ENCODE assay signal across 8 cellular contexts in genomic region chr13:102401305-102401704, GRCh38. TPM values are rescaled to one million over a fixed set of nuclear protein-coding genes. Genes with fewer than 3 reads are reported as not detected.
DNase-seq lines count a peak whose midpoint lies in the region; ATAC-seq and TF ChIP-seq lines count a peak whose summit lies in the region.

No MANE protein-coding gene starts in this region.

- DNase-seq in IMR-90 (no peak), adipocyte (ENCODE audit: low read depth) (no peak), right atrium auricular region (ENCODE audit: low spot score) (no peak), GM10248 (ENCODE audit: extremely low spot score) (no peak), kidney glomerular epithelial cell (lab: John Stamatoyannopoulos, UW) (no peak)

- POLR2A ChIA-PET in IMR-90 (lab: Charles Lee; ENCODE audit: unreplicated experiment) = no interaction called here
- POLR2A ChIA-PET in GM10248 (lab: Yijun Ruan, JAX) = interaction anchor here (0.6 kb wide), 1 partner anchor 9 kb away, joined by 3 read pairs; no protein-coding TSS in a partner anchor

- H3K27ac ChIP-seq in IMR-90 (ENCODE audit: insufficient read depth, low read length) (no peak overlapping the region), right atrium auricular region (peak overlapping the region; percentile 75 to 77)

- TF ChIP-seq RAD21 in IMR-90 (IDR thresholded peaks at IDR 0.05; ENCODE audit: low read length) = no peak

- no peak overlapping the region for H3K56ac ChIP-seq in IMR-90 (ENCODE audit: extremely low read depth, insufficient read depth, low read length)

- H3K27me3 ChIP-seq in IMR-90 (ENCODE audit: control insufficient read depth, insufficient read depth, low read length) (peaks cover 28% of the 10 kb centered on the region), adipocyte (replicated peaks; ENCODE audit: control insufficient read depth, insufficient read depth, low read length) (no peaks in the 10 kb centered on the region), right atrium auricular region (no peaks in the 10 kb centered on the region), skeletal muscle satellite cell (ENCODE audit: control insufficient read depth, insufficient read depth, low read length) (peaks cover 50% of the 10 kb centered on the region)

- H2BK5ac ChIP-seq in IMR-90 (ENCODE audit: low read depth, low read length, poor library complexity, severe bottlenecking) = no peak overlapping the region

- no peak overlapping the region for H2BK15ac ChIP-seq in IMR-90 (ENCODE audit: low read depth, low read length)

- H2BK120ac ChIP-seq in IMR-90 (ENCODE audit: low read depth, low read length) = no peak overlapping the region

- in situ Hi-C loops in IMR-90 (cut with MboI; ENCODE audit: low sequenced_read_pairs) = no loop called here

- no peaks in the 10 kb centered on the region for H3K36me3 ChIP-seq in IMR-90 (ENCODE audit: control insufficient read depth, insufficient read depth, low read length)
- no peaks in the 10 kb centered on the region for H3K36me3 ChIP-seq in adipocyte (ENCODE audit: control insufficient read depth, insufficient read depth, low read length, severe bottlenecking)
- H3K36me3 ChIP-seq in right atrium auricular region = no peaks in the 10 kb centered on the region
- H3K36me3 ChIP-seq in skeletal muscle satellite cell (ENCODE audit: insufficient read depth, low read length) = no peaks in the 10 kb centered on the region

- H3K14ac ChIP-seq in IMR-90 (replicated peaks; ENCODE audit: low read depth, low read length) = no peak overlapping the region

- H3K9me3 ChIP-seq in IMR-90 (ENCODE audit: control insufficient read depth, insufficient read depth, low read length) (no peaks in the 10 kb centered on the region), adipocyte (ENCODE audit: control insufficient read depth, low read length) (no peaks in the 10 kb centered on the region), right atrium auricular region (no peaks in the 10 kb centered on the region), skeletal muscle satellite cell (replicated peaks; ENCODE audit: low read length) (no peaks in the 10 kb centered on the region)

- H2AK9ac ChIP-seq in IMR-90 (replicated peaks; ENCODE audit: low read depth, low read length, poor library complexity) = no peak overlapping the region

- H3K4ac ChIP-seq in IMR-90 (ENCODE audit: low read depth, low read length) = no peak overlapping the region

- H3K9ac ChIP-seq in IMR-90 (ENCODE audit: low read depth, low read length) (no peak overlapping the region), adipocyte (ENCODE audit: low read length) (peak overlapping the region; percentile 66), skeletal muscle satellite cell (ENCODE audit: low read depth, low read length) (no peak overlapping the region)

- no peak for ATAC-seq in IMR-90 (ENCODE audit: low read depth)
- no peak for ATAC-seq in GM21526 (IDR thresholded peaks at IDR 0.05; ENCODE audit: low FRiP score, unreplicated experiment)
- ATAC-seq in HG02938 (IDR thresholded peaks at IDR 0.05; ENCODE audit: unreplicated experiment) = no peak

- H3K18ac ChIP-seq in IMR-90 (ENCODE audit: low read depth, low read length) = no peak overlapping the region

- H2AFZ ChIP-seq in IMR-90 (replicated peaks; ENCODE audit: low read length, poor library complexity) = no peak overlapping the region

- 0 out of 2 replicates have a peak overlapping the region, but pooled peaks have one; percentile 1 for H3K23ac ChIP-seq in IMR-90 (ENCODE audit: low read depth, low read length)

- no peak overlapping the region for H2BK20ac ChIP-seq in IMR-90 (ENCODE audit: low read depth, low read length)

- H3K4me3 ChIP-seq in IMR-90 (ENCODE audit: insufficient read depth, low read depth, low read length) (peak overlapping the region; percentile 36), adipocyte (ENCODE audit: low read length) (peak overlapping the region; percentile 70), right atrium auricular region (peak overlapping the region; percentile 58 to 74), skeletal muscle satellite cell (ENCODE audit: low read length) (peak overlapping the region; percentile 69)

- dilution Hi-C loops in IMR-90 (cut with HindIII; ENCODE audit: low sequenced_read_pairs, unreplicated experiment) = no loop called here

- H4K8ac ChIP-seq in IMR-90 (ENCODE audit: low read depth in 2 of 2, low read length in 2 of 2) = no peak overlapping the region

- TF ChIP-seq POLR2A in IMR-90 (IDR thresholded peaks at IDR 0.05; ENCODE audit: low read depth, low read length) = no peak

- H3K4me1 ChIP-seq in IMR-90 (ENCODE audit: control insufficient read depth, insufficient read depth, low read length) (peaks cover 3% of the 10 kb centered on the region), adipocyte (ENCODE audit: control insufficient read depth, insufficient read depth, low read length) (peaks cover 9% of the 10 kb centered on the region), right atrium auricular region (peaks cover 0 to 20% of the 10 kb centered on the region in 2 donors), skeletal muscle satellite cell (ENCODE audit: control insufficient read depth, insufficient read depth, low read length) (peaks cover 26% of the 10 kb centered on the region)

- TF ChIP-seq CTCF in IMR-90 (conservative IDR thresholded peaks at IDR 0.05; ENCODE audit: low read depth, low read length) (no peak), right atrium auricular region (IDR thresholded peaks at IDR 0.05) (no peak), GM10248 (IDR thresholded peaks at IDR 0.05; ENCODE audit: control extremely low read depth, extremely low read depth, low read depth, missing control alignments) (no peak)

- H3K9me1 ChIP-seq in IMR-90 (ENCODE audit: insufficient read depth, low read length) = no peaks in the 10 kb centered on the region

- H4K5ac ChIP-seq in IMR-90 (ENCODE audit: low read depth, low read length) = no peak overlapping the region

- no peaks in the 10 kb centered on the region for H4K20me1 ChIP-seq in IMR-90 (ENCODE audit: insufficient read depth, low read length)

- H2AK5ac ChIP-seq in IMR-90 (ENCODE audit: low read depth, low read length) = no peak overlapping the region

- CTCF ChIA-PET in IMR-90 (lab: Yijun Ruan, JAX) = interaction anchor here (1.2 kb wide), 1 partner anchor 260 kb away, joined by 3 read pairs; no protein-coding TSS in a partner anchor
- CTCF ChIA-PET in GM10248 (lab: Yijun Ruan, JAX) = interaction anchor here (0.6 kb wide), 1 partner anchor 56 kb away, joined by 3 read pairs; no protein-coding TSS in a partner anchor

- H3K4me2 ChIP-seq in IMR-90 (ENCODE audit: low read depth, low read length) (peak overlapping the region; percentile 93), skeletal muscle satellite cell (ENCODE audit: low read length) (peak overlapping the region; percentile 91)

- H3K79me1 ChIP-seq in IMR-90 (ENCODE audit: low read depth in 1 of 2, low read length in 2 of 2) = no peaks in the 10 kb centered on the region

- no peak overlapping the region for H4K91ac ChIP-seq in IMR-90 (ENCODE audit: insufficient read depth, low read depth, low read length)

- intact Hi-C loops in IMR-90 (cut with micrococcal nuclease) = no loop called here

- no TSS peak for BruUV-seq in IMR-90 (replicated peaks; lab: Mats Ljungman, UMichigan)

- no CpG with 5 or more reads among the region's 7 CpGs for WGBS in IMR-90 (ENCODE audit: extremely low coverage in 2 of 2, insufficient read length in 1 of 2), 2 experiments

TF ChIP-seq in IMR-90, 13 proteins besides CTCF, POLR2A, EP300 and RAD21:
- TF ChIP-seq, protein P1, sequence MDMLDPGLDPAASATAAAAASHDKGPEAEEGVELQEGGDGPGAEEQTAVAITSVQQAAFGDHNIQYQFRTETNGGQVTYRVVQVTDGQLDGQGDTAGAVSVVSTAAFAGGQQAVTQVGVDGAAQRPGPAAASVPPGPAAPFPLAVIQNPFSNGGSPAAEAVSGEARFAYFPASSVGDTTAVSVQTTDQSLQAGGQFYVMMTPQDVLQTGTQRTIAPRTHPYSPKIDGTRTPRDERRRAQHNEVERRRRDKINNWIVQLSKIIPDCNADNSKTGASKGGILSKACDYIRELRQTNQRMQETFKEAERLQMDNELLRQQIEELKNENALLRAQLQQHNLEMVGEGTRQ (IDR thresholded peaks at IDR 0.05; ENCODE audit: low read depth, low read length) = no peak
- no peak for TF ChIP-seq CEBPB (IDR thresholded peaks at IDR 0.05; ENCODE audit: low read depth, low read length)
- no peak for TF ChIP-seq BHLHE40 (IDR thresholded peaks at IDR 0.05; ENCODE audit: low read depth, low read length)
- TF ChIP-seq CHD1 (IDR thresholded peaks at IDR 0.05; ENCODE audit: low read depth, low read length) = no peak
- TF ChIP-seq ELK1 (IDR thresholded peaks at IDR 0.05; ENCODE audit: borderline replicate concordance, low read depth, low read length) = no peak
- no peak for TF ChIP-seq RFX5 (IDR thresholded peaks at IDR 0.05; ENCODE audit: low read depth, low read length)

RNA-seq across cellular contexts. Expression of gene FGF14, which starts 0.5 kb away (rescaled TPM):
- total RNA-seq in IMR-90 (2012; rRNA removed) = under 0.01 TPM in 2 replicates
- 0.01 TPM in 1 of 2 replicates, not detected in the other for polyA plus RNA-seq in IMR-90 (2012; rRNA removed)
- not detected in 2 replicates for polyA plus RNA-seq in IMR-90 (2012; cell fraction: cytosol; rRNA removed)
- 0.01 TPM in 1 of 2 replicates, not detected in the other for polyA plus RNA-seq in IMR-90 (2012; cell fraction: nucleus; rRNA removed; ENCODE audit: low replicate concordance)
- total RNA-seq in right atrium auricular region = 1 to 10 TPM; 1.3 to 1.7 TPM
- 12.5 and 21.0 TPM in 2 replicates for total RNA-seq in skeletal muscle satellite cell (2012; rRNA removed)
